In the genomic region with DNA sequence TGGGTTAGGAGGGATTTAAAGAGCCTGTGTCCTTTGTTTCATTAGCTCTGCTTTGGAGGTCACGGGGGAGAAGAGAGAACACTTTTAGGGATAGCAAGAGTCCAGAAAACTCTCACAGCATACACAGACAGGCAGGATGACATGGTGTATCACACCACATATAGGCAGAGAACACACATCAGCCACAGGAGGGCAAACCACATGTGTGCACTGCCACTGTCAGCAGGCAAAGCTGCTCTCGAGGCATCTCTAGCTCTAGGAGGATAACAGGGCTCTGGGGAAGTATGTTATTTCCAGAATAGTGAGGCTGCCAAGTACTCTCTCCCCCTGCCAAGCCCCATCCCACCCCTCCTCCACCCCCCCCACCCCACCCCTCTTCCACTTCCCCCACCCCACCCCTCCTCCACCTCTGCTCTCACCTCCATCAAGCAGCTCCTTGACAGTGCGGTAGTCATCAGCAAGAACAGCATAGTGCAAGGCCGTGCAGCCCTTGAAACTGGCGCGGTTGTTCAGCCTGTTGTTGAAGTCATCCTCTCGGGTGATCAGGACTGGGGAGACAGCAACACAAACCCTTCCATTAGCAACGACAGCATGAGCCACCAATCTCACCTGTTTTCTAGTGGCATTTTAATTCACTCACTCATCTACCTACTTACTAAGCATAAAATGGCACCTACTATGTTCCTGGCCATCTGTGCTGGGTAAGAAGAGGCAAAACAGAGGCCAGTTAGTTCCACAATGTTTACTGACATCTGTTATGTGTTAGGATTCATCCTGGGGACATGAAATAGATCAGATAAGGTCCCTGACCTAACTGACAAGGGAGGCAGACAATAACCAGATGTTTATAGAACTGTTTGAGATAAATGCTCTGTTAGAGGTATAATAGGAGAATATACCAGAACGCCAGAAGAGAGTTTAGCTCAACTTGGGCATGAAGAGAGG, we compare ENCODE assay signal across 1 cellular context.
TF ChIP-seq lines count a peak whose summit lies in the region.

No MANE protein-coding gene starts in this region.

TF ChIP-seq in SK-N-SH, 30 proteins besides CTCF, POLR2A, EP300 and RAD21 (continued from another document):
- TF ChIP-seq EZH2phosphoT487 (IDR thresholded peaks at IDR 0.05; ENCODE audit: borderline replicate concordance, low read depth) (no peak), TAF1 (IDR thresholded peaks at IDR 0.05; ENCODE audit: borderline replicate concordance, low read depth, low read length) (peak; percentile 64; the same call in 1 of the 2 replicates), RFX5 (IDR thresholded peaks at IDR 0.05; ENCODE audit: low read length) (no peak), MXI1 (IDR thresholded peaks at IDR 0.05; ENCODE audit: low read depth, low read length) (peak; percentile 81; the same call in 1 of the 2 replicates), POLR2AphosphoS5 (IDR thresholded peaks at IDR 0.05; ENCODE audit: low read depth, low read length) (peak; percentile 98), SMC3 (IDR thresholded peaks at IDR 0.05; ENCODE audit: low read depth, low read length) (peak; percentile 49; the same call in 1 of the 2 replicates), ELF1 (IDR thresholded peaks at IDR 0.05) (no peak), YY1 (IDR thresholded peaks at IDR 0.05; ENCODE audit: low read depth) (no peak), FOXM1 (IDR thresholded peaks at IDR 0.05; ENCODE audit: low read depth) (peak; percentile 89), CHD2 (IDR thresholded peaks at IDR 0.05; ENCODE audit: low read length, partially characterized antibody) (peak; percentile 92), NRF1 (IDR thresholded peaks at IDR 0.05; ENCODE audit: low read depth, low read length) (no peak), SIN3A (IDR thresholded peaks at IDR 0.05; ENCODE audit: borderline replicate concordance, low read depth, low read length) (0 out of 2 replicates have a peak, but pooled peaks have one; percentile 37)
- TF ChIP-seq, protein P1, sequence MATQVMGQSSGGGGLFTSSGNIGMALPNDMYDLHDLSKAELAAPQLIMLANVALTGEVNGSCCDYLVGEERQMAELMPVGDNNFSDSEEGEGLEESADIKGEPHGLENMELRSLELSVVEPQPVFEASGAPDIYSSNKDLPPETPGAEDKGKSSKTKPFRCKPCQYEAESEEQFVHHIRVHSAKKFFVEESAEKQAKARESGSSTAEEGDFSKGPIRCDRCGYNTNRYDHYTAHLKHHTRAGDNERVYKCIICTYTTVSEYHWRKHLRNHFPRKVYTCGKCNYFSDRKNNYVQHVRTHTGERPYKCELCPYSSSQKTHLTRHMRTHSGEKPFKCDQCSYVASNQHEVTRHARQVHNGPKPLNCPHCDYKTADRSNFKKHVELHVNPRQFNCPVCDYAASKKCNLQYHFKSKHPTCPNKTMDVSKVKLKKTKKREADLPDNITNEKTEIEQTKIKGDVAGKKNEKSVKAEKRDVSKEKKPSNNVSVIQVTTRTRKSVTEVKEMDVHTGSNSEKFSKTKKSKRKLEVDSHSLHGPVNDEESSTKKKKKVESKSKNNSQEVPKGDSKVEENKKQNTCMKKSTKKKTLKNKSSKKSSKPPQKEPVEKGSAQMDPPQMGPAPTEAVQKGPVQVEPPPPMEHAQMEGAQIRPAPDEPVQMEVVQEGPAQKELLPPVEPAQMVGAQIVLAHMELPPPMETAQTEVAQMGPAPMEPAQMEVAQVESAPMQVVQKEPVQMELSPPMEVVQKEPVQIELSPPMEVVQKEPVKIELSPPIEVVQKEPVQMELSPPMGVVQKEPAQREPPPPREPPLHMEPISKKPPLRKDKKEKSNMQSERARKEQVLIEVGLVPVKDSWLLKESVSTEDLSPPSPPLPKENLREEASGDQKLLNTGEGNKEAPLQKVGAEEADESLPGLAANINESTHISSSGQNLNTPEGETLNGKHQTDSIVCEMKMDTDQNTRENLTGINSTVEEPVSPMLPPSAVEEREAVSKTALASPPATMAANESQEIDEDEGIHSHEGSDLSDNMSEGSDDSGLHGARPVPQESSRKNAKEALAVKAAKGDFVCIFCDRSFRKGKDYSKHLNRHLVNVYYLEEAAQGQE (IDR thresholded peaks at IDR 0.05; ENCODE audit: low read depth, low read length), result 0 out of 2 replicates have a peak, but pooled peaks have one; percentile 33
- TF ChIP-seq, protein P2, sequence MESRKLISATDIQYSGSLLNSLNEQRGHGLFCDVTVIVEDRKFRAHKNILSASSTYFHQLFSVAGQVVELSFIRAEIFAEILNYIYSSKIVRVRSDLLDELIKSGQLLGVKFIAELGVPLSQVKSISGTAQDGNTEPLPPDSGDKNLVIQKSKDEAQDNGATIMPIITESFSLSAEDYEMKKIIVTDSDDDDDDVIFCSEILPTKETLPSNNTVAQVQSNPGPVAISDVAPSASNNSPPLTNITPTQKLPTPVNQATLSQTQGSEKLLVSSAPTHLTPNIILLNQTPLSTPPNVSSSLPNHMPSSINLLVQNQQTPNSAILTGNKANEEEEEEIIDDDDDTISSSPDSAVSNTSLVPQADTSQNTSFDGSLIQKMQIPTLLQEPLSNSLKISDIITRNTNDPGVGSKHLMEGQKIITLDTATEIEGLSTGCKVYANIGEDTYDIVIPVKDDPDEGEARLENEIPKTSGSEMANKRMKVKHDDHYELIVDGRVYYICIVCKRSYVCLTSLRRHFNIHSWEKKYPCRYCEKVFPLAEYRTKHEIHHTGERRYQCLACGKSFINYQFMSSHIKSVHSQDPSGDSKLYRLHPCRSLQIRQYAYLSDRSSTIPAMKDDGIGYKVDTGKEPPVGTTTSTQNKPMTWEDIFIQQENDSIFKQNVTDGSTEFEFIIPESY (IDR thresholded peaks at IDR 0.05; ENCODE audit: borderline replicate concordance, low read depth), result no peak
- TF ChIP-seq, protein P3, sequence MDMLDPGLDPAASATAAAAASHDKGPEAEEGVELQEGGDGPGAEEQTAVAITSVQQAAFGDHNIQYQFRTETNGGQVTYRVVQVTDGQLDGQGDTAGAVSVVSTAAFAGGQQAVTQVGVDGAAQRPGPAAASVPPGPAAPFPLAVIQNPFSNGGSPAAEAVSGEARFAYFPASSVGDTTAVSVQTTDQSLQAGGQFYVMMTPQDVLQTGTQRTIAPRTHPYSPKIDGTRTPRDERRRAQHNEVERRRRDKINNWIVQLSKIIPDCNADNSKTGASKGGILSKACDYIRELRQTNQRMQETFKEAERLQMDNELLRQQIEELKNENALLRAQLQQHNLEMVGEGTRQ (IDR thresholded peaks at IDR 0.05; ENCODE audit: borderline replicate concordance, low read depth, low read length), result no peak
- TF ChIP-seq, protein P4, sequence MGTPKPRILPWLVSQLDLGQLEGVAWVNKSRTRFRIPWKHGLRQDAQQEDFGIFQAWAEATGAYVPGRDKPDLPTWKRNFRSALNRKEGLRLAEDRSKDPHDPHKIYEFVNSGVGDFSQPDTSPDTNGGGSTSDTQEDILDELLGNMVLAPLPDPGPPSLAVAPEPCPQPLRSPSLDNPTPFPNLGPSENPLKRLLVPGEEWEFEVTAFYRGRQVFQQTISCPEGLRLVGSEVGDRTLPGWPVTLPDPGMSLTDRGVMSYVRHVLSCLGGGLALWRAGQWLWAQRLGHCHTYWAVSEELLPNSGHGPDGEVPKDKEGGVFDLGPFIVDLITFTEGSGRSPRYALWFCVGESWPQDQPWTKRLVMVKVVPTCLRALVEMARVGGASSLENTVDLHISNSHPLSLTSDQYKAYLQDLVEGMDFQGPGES (IDR thresholded peaks at IDR 0.05; ENCODE audit: low read depth, low read length), result no peak; the same call in 1 of the 2 replicates
- TF ChIP-seq, protein P5, sequence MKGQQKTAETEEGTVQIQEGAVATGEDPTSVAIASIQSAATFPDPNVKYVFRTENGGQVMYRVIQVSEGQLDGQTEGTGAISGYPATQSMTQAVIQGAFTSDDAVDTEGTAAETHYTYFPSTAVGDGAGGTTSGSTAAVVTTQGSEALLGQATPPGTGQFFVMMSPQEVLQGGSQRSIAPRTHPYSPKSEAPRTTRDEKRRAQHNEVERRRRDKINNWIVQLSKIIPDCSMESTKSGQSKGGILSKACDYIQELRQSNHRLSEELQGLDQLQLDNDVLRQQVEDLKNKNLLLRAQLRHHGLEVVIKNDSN (IDR thresholded peaks at IDR 0.05; ENCODE audit: borderline replicate concordance, low read depth), result no peak
- TF ChIP-seq, protein P6, sequence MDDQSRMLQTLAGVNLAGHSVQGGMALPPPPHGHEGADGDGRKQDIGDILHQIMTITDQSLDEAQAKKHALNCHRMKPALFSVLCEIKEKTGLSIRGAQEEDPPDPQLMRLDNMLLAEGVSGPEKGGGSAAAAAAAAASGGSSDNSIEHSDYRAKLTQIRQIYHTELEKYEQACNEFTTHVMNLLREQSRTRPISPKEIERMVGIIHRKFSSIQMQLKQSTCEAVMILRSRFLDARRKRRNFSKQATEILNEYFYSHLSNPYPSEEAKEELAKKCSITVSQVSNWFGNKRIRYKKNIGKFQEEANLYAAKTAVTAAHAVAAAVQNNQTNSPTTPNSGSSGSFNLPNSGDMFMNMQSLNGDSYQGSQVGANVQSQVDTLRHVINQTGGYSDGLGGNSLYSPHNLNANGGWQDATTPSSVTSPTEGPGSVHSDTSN (IDR thresholded peaks at IDR 0.05), result peak; percentile 98
